19 cellular contexts compared by ENCODE assay signal in genomic region chr3:165603196-165603595, GRCh38.
"Had no signal": no experiment of that assay in that cellular context is flagged by ENCODE, and none has a peak within 500 bp of the region (broad histone marks: within the 10 kb centered on the region; RNA-seq: fewer than 3 reads in every experiment).

No MANE protein-coding gene starts in this region.

- DNase-seq: stimulated activated CD4-positive, alpha-beta T cell treated with anti-CD3 and anti-CD28 coated beads, Interleukin-2, amount 100 ng/mL, for 48 hours; stimulated activated CD4-positive, alpha-beta T cell treated with anti-CD3 and anti-CD28 coated beads, Interleukin-4, amount 100 ng/mL, for 1 hour; stimulated activated CD4-positive, alpha-beta T cell treated with anti-CD3 and anti-CD28 coated beads, Interleukin-4, amount 100 ng/mL, for 24 hours; stimulated activated CD4-positive, alpha-beta T cell treated with anti-CD3 and anti-CD28 coated beads, Interleukin-4, amount 100 ng/mL, for 4 hours; stimulated activated CD8-positive, alpha-beta memory T cell treated with anti-CD3 and anti-CD28 coated beads, Interleukin-4, amount 100 ng/mL, for 48 hours; stimulated activated naive B cell treated with anti-CD40 and anti-IgM and Interleukin-4, amounts not matched to agents 10 μg/mL and 1 μg/mL and 100 μg/mL, for 72 hours; stimulated activated naive CD4-positive, alpha-beta T cell; stimulated activated naive CD4-positive, alpha-beta T cell treated with Interleukin-2 at 50 U/mL for 16 hours; stimulated activated naive CD8-positive, alpha-beta T cell treated with anti-CD3 and anti-CD28 coated beads, Interleukin-15, amount 100 ng/mL, for 72 hours; stimulated activated naive CD8-positive, alpha-beta T cell treated with anti-CD3 and anti-CD28 coated beads, Interleukin-15, Interleukin-2, amounts not matched to agents 100 U/mL and 50 U/mL, for 24 hours; stomach; substantia nigra; testis; thyroid gland; tibial artery; transverse colon; upper lobe of left lung; upper lobe of right lung; uterus had no signal
